28 cellular contexts compared by ENCODE assay signal in genomic region chr7:73361340-73361739, GRCh38. TPM values are rescaled to one million over a fixed set of nuclear protein-coding genes. Genes with fewer than 3 reads are reported as not detected.
"Had no signal": no experiment of that assay in that cellular context is flagged by ENCODE, and none has a peak within 500 bp of the region (broad histone marks: within the 10 kb centered on the region; RNA-seq: fewer than 3 reads in every experiment).

No MANE protein-coding gene starts in this region.

- H3K36me3 Mint-ChIP-seq: activated naive CD4-positive, alpha-beta T cell treated with anti-CD3 and anti-CD28 coated beads, Interleukin-2, amount 10 ng/mL, durations not matched to agents 7 days and 5 days; activated naive CD8-positive, alpha-beta T cell treated with anti-CD3 and anti-CD28 coated beads for 36 hours; T-cell had no signal

- H3K27ac ChIP-seq: KMS-11, SK-N-MC had no signal

- H3K4me3 Mint-ChIP-seq: activated CD8-positive, alpha-beta T cell treated with anti-CD3 and anti-CD28 coated beads for 36 hours; activated naive CD4-positive, alpha-beta T cell treated with anti-CD3 and anti-CD28 coated beads, Interleukin-2, amount 10 ng/mL, durations not matched to agents 7 days and 5 days; activated naive CD8-positive, alpha-beta T cell treated with anti-CD3 and anti-CD28 coated beads for 36 hours; activated T-cell treated with anti-CD3 and anti-CD28 coated beads, Interleukin-2, amount 50 U/mL, for 72 hours; T-cell had no signal

- H3K9me3 Mint-ChIP-seq: activated CD8-positive, alpha-beta T cell treated with anti-CD3 and anti-CD28 coated beads for 36 hours; activated naive CD4-positive, alpha-beta T cell treated with anti-CD3 and anti-CD28 coated beads, Interleukin-2, amount 10 ng/mL, durations not matched to agents 7 days and 5 days; activated naive CD8-positive, alpha-beta T cell treated with anti-CD3 and anti-CD28 coated beads for 36 hours; activated T-cell treated with anti-CD3 and anti-CD28 coated beads, Interleukin-2, amount 50 U/mL, for 72 hours; activated T-helper 2 cell treated with anti-CD3 and anti-CD28 coated beads, Interferon-gamma antibody, Interleukin-2, Interleukin-4, amounts not matched to agents 10 μg/mL and 5 μg/mL and 100 μg/mL, durations not matched to agents 14 hours and 24 hours and 36 hours; T-cell had no signal

- ATAC-seq: activated CD4-positive, CD25-positive, alpha-beta regulatory T cell treated with anti-CD3 and anti-CD28 coated beads, Interleukin-2, amount 50 U/mL, for 24 hours; activated CD8-positive, alpha-beta T cell treated with anti-CD3 and anti-CD28 coated beads for 36 hours; activated T-cell treated with anti-CD3 and anti-CD28 coated beads, Interleukin-2, amount 50 U/mL, for 72 hours; Right ventricle myocardium inferior; T-cell had no signal

- H3K4me3 ChIP-seq: SK-N-MC had no signal

- H3K27ac Mint-ChIP-seq: activated CD8-positive, alpha-beta T cell treated with anti-CD3 and anti-CD28 coated beads for 36 hours; activated naive CD4-positive, alpha-beta T cell treated with anti-CD3 and anti-CD28 coated beads, Interleukin-2, amount 10 ng/mL, durations not matched to agents 7 days and 5 days; activated naive CD8-positive, alpha-beta T cell treated with anti-CD3 and anti-CD28 coated beads for 36 hours; activated T-cell treated with anti-CD3 and anti-CD28 coated beads, Interleukin-2, amount 50 U/mL, for 72 hours; activated T-helper 2 cell treated with anti-CD3 and anti-CD28 coated beads, Interferon-gamma antibody, Interleukin-2, Interleukin-4, amounts not matched to agents 10 μg/mL and 5 μg/mL and 100 μg/mL, durations not matched to agents 14 hours and 24 hours and 36 hours; T-cell had no signal

- DNase-seq: activated CD4-positive, alpha-beta T cell treated with anti-CD3 and anti-CD28 coated beads for 4 hours; activated CD8-positive, alpha-beta memory T cell treated with anti-CD3 and anti-CD28 coated beads, Interleukin-2, amount 50 U/mL, for 4 hours; activated CD8-positive, alpha-beta T cell treated with anti-CD3 and anti-CD28 coated beads for 36 hours; activated gamma-delta T cell treated with Interleukin-2 at 50 U/mL for 16 hours; activated naive CD4-positive, alpha-beta T cell treated with anti-CD3 and anti-CD28 coated beads, Interleukin-2, amount 10 ng/mL, durations not matched to agents 7 days and 5 days; activated naive CD8-positive, alpha-beta T cell treated with anti-CD3 and anti-CD28 coated beads for 36 hours; activated T-cell treated with anti-CD3 and anti-CD28 coated beads, Interleukin-2, amount 50 U/mL, for 72 hours; NCI-H1092 treated with DMSO at 0.1 percent for 48 hours; NCI-H1417 treated with DMSO at 0.1 percent for 48 hours; NCI-H1694; NCI-H2029; NCI-H2107; NCI-H2171 treated with DMSO at 0.1 percent for 48 hours; NCI-H345; NCI-H510A; NCI-H526 treated with DMSO at 0.1 percent for 48 hours; NCI-H82; RPMI8226; T-cell had no signal

- H3K9ac ChIP-seq: KMS-11 had no signal

- H3K4me2 ChIP-seq: KMS-11 had no signal

- H3K27me3 Mint-ChIP-seq: activated CD8-positive, alpha-beta T cell treated with anti-CD3 and anti-CD28 coated beads for 36 hours had no signal

RNA-seq across cellular contexts. Expression of gene FKBP6, which starts 33.4 kb away (rescaled TPM):
- total RNA-seq: activated CD8-positive, alpha-beta T cell treated with anti-CD3 and anti-CD28 coated beads for 36 hours; activated naive CD8-positive, alpha-beta T cell treated with anti-CD3 and anti-CD28 coated beads for 36 hours; activated T-cell treated with anti-CD3 and anti-CD28 coated beads, Interleukin-2, amount 50 U/mL, for 72 hours; activated T-helper 2 cell treated with anti-CD3 and anti-CD28 coated beads, Interferon-gamma antibody, Interleukin-2, Interleukin-4, amounts not matched to agents 10 μg/mL and 5 μg/mL and 100 μg/mL, durations not matched to agents 14 hours and 24 hours and 36 hours; cardiac septum; cerebellum; OCI-LY7; Right ventricle myocardium inferior; T-cell; T-helper 2 cell treated with Interferon-gamma antibody and Interleukin-4, amounts not matched to agents 100 ng/mL and 5 ng/mL, for 36 hours had no signal

RNA-seq across cellular contexts. Expression of gene TRIM50, which starts 33.5 kb away (rescaled TPM):
- total RNA-seq: activated CD8-positive, alpha-beta T cell treated with anti-CD3 and anti-CD28 coated beads for 36 hours; activated naive CD8-positive, alpha-beta T cell treated with anti-CD3 and anti-CD28 coated beads for 36 hours; activated T-cell treated with anti-CD3 and anti-CD28 coated beads, Interleukin-2, amount 50 U/mL, for 72 hours; activated T-helper 2 cell treated with anti-CD3 and anti-CD28 coated beads, Interferon-gamma antibody, Interleukin-2, Interleukin-4, amounts not matched to agents 10 μg/mL and 5 μg/mL and 100 μg/mL, durations not matched to agents 14 hours and 24 hours and 36 hours; cardiac septum; cerebellum; T-cell; T-helper 2 cell treated with Interferon-gamma antibody and Interleukin-4, amounts not matched to agents 100 ng/mL and 5 ng/mL, for 36 hours had no signal
